Comparison of ENCODE assay signal across 12 cellular contexts in genomic region chr6:168293641-168294530, GRCh38.
DNase-seq lines count a peak whose midpoint lies in the region; ATAC-seq and TF ChIP-seq lines count a peak whose summit lies in the region.
"Had no signal": no experiment of that assay in that cellular context is flagged by ENCODE, and none has a peak within 500 bp of the region (broad histone marks: within the 10 kb centered on the region; RNA-seq: fewer than 3 reads in every experiment).

No MANE protein-coding gene starts in this region.

- peaks cover 40% of the 10 kb centered on the region for H3K27me3 Mint-ChIP-seq in stimulated activated naive CD8-positive, alpha-beta T cell treated with anti-CD3 and anti-CD28 coated beads, Interleukin-15, amount 100 ng/mL, for 72 hours
- H3K27me3 Mint-ChIP-seq in nephron (ENCODE audit: low read depth): peaks cover 5% of the 10 kb centered on the region
- H3K27me3 Mint-ChIP-seq in activated T-cell treated with anti-CD3 and anti-CD28 coated beads, Interleukin-2, amount 50 U/mL, for 24 hours: peaks cover 36% of the 10 kb centered on the region
- H3K27me3 Mint-ChIP-seq: B cell had no signal

- H3K9me3 ChIP-seq in effector memory CD4-positive, alpha-beta T cell (ENCODE audit: control insufficient read depth, low read length): no peaks in the 10 kb centered on the region

- ATAC-seq in stimulated activated naive CD8-positive, alpha-beta T cell treated with anti-CD3 and anti-CD28 coated beads, Interleukin-15, amount 100 ng/mL, for 72 hours: peak; percentile 50
- no peak for ATAC-seq in stimulated activated naive CD8-positive, alpha-beta T cell treated with anti-CD3 and anti-CD28 coated beads, Interleukin-15, Interleukin-2, amounts not matched to agents 100 U/mL and 50 U/mL, for 24 hours
- ATAC-seq in stimulated activated effector memory CD8-positive, alpha-beta T cell treated with anti-CD3 and anti-CD28 coated beads, Interleukin-12 subunit alpha, Interleukin-12 subunit beta, amount 100 ng/mL, for 72 hours: no peak
- ATAC-seq: HCT116 had no signal

- H3K27ac Mint-ChIP-seq in stimulated activated naive CD8-positive, alpha-beta T cell treated with anti-CD3 and anti-CD28 coated beads, Interleukin-15, amount 100 ng/mL, for 72 hours: no peak overlapping the region
- peak overlapping the region in 2 of 3 experiments; percentile 66 to 82 for H3K27ac Mint-ChIP-seq in nephron
- H3K27ac Mint-ChIP-seq in stimulated activated effector memory CD8-positive, alpha-beta T cell treated with anti-CD3 and anti-CD28 coated beads, Interleukin-12 subunit alpha, Interleukin-12 subunit beta, amount 100 ng/mL, for 72 hours: no peak overlapping the region
- no peak overlapping the region for H3K27ac Mint-ChIP-seq in activated T-cell treated with anti-CD3 and anti-CD28 coated beads, Interleukin-2, amount 50 U/mL, for 24 hours
- H3K27ac Mint-ChIP-seq: B cell; CD4-positive, alpha-beta memory T cell had no signal

- H3K4me1 ChIP-seq in effector memory CD4-positive, alpha-beta T cell (ENCODE audit: control insufficient read depth, insufficient read depth, low read length, poor library complexity, severe bottlenecking): no peaks in the 10 kb centered on the region

- H3K36me3 Mint-ChIP-seq in nephron (ENCODE audit: low read depth): no peaks in the 10 kb centered on the region
- H3K36me3 Mint-ChIP-seq in stimulated activated effector memory CD8-positive, alpha-beta T cell treated with anti-CD3 and anti-CD28 coated beads, Interleukin-12 subunit alpha, Interleukin-12 subunit beta, amount 100 ng/mL, for 72 hours: no peaks in the 10 kb centered on the region
- no peaks in the 10 kb centered on the region for H3K36me3 Mint-ChIP-seq in activated T-cell treated with anti-CD3 and anti-CD28 coated beads, Interleukin-2, amount 50 U/mL, for 24 hours (ENCODE audit: low read depth)
- H3K36me3 Mint-ChIP-seq: CD4-positive, alpha-beta memory T cell had no signal

- H3K27ac ChIP-seq in effector memory CD4-positive, alpha-beta T cell (ENCODE audit: insufficient read depth, low read length, poor library complexity, severe bottlenecking): no peak overlapping the region
- H3K27ac ChIP-seq: C4-2B had no signal

- no peak for TF ChIP-seq CTCF in nephron (IDR thresholded peaks at IDR 0.05; ENCODE audit: unreplicated experiment in 3 of 3)

- DNase-seq in stimulated activated naive CD8-positive, alpha-beta T cell treated with anti-CD3 and anti-CD28 coated beads, Interleukin-15, amount 100 ng/mL, for 72 hours: no peak
- no peak for DNase-seq in stimulated activated naive CD8-positive, alpha-beta T cell treated with anti-CD3 and anti-CD28 coated beads, Interleukin-15, Interleukin-2, amounts not matched to agents 100 U/mL and 50 U/mL, for 24 hours
- DNase-seq in islet precursor cell: peak; percentile 39
- no peak for DNase-seq in stimulated activated effector memory CD8-positive, alpha-beta T cell treated with anti-CD3 and anti-CD28 coated beads, Interleukin-12 subunit alpha, Interleukin-12 subunit beta, amount 100 ng/mL, for 72 hours (ENCODE audit: low spot score in 2 of 2)
- DNase-seq in activated T-cell treated with anti-CD3 and anti-CD28 coated beads, Interleukin-2, amount 50 U/mL, for 24 hours: no peak
- no peak for DNase-seq in effector memory CD4-positive, alpha-beta T cell
- DNase-seq: CD4-positive, alpha-beta memory T cell; EL had no signal

- H3K4me3 Mint-ChIP-seq in stimulated activated naive CD8-positive, alpha-beta T cell treated with anti-CD3 and anti-CD28 coated beads, Interleukin-15, amount 100 ng/mL, for 72 hours: no peak overlapping the region
- no peak overlapping the region for H3K4me3 Mint-ChIP-seq in nephron
- no peak overlapping the region for H3K4me3 Mint-ChIP-seq in stimulated activated effector memory CD8-positive, alpha-beta T cell treated with anti-CD3 and anti-CD28 coated beads, Interleukin-12 subunit alpha, Interleukin-12 subunit beta, amount 100 ng/mL, for 72 hours
- H3K4me3 Mint-ChIP-seq in activated T-cell treated with anti-CD3 and anti-CD28 coated beads, Interleukin-2, amount 50 U/mL, for 24 hours: no peak overlapping the region
- H3K4me3 Mint-ChIP-seq: B cell; CD4-positive, alpha-beta memory T cell had no signal

- H3K9me3 Mint-ChIP-seq in stimulated activated naive CD8-positive, alpha-beta T cell treated with anti-CD3 and anti-CD28 coated beads, Interleukin-15, amount 100 ng/mL, for 72 hours: peaks cover 0 to 4% of the 10 kb centered on the region in 2 donors
- H3K9me3 Mint-ChIP-seq in nephron: no peaks in the 10 kb centered on the region
- peaks cover 3% of the 10 kb centered on the region for H3K9me3 Mint-ChIP-seq in stimulated activated effector memory CD8-positive, alpha-beta T cell treated with anti-CD3 and anti-CD28 coated beads, Interleukin-12 subunit alpha, Interleukin-12 subunit beta, amount 100 ng/mL, for 72 hours
- H3K9me3 Mint-ChIP-seq in activated T-cell treated with anti-CD3 and anti-CD28 coated beads, Interleukin-2, amount 50 U/mL, for 24 hours: no peaks in the 10 kb centered on the region

- H3K4me3 ChIP-seq in effector memory CD4-positive, alpha-beta T cell (ENCODE audit: insufficient read depth, low read depth, low read length, poor library complexity, severe bottlenecking): no peak overlapping the region

- H3K27me3 ChIP-seq in effector memory CD4-positive, alpha-beta T cell (replicated peaks; ENCODE audit: control insufficient read depth, insufficient read depth, low read length, poor library complexity, severe bottlenecking): no peaks in the 10 kb centered on the region

- H3K36me3 ChIP-seq in effector memory CD4-positive, alpha-beta T cell (ENCODE audit: control insufficient read depth, insufficient read depth, low read length): no peaks in the 10 kb centered on the region

- no peaks in the 10 kb centered on the region for H3K4me1 Mint-ChIP-seq in stimulated activated naive CD8-positive, alpha-beta T cell treated with anti-CD3 and anti-CD28 coated beads, Interleukin-15, amount 100 ng/mL, for 72 hours
- H3K4me1 Mint-ChIP-seq in nephron: peaks cover 18% of the 10 kb centered on the region
- H3K4me1 Mint-ChIP-seq in stimulated activated effector memory CD8-positive, alpha-beta T cell treated with anti-CD3 and anti-CD28 coated beads, Interleukin-12 subunit alpha, Interleukin-12 subunit beta, amount 100 ng/mL, for 72 hours: no peaks in the 10 kb centered on the region
- no peaks in the 10 kb centered on the region for H3K4me1 Mint-ChIP-seq in activated T-cell treated with anti-CD3 and anti-CD28 coated beads, Interleukin-2, amount 50 U/mL, for 24 hours (ENCODE audit: low read depth)
- H3K4me1 Mint-ChIP-seq: B cell; CD4-positive, alpha-beta memory T cell had no signal

Comparison
In these comparisons a context has a peak if more than half of its experiments do, and no peak if none do; other contexts are left out.
1. H3K27ac Mint-ChIP-seq: peak in nephron (2 of 3); none in stimulated activated naive CD8-positive, alpha-beta T cell treated with anti-CD3 and anti-CD28 coated beads, Interleukin-15, amount 100 ng/mL, for 72 hours (0 of 2), stimulated activated effector memory CD8-positive, alpha-beta T cell treated with anti-CD3 and anti-CD28 coated beads, Interleukin-12 subunit alpha, Interleukin-12 subunit beta, amount 100 ng/mL, for 72 hours (single experiment) and activated T-cell treated with anti-CD3 and anti-CD28 coated beads, Interleukin-2, amount 50 U/mL, for 24 hours (single experiment).